Comparison of ENCODE assay signal across 18 cellular contexts in genomic region chr11:58968251-58968711, GRCh38. TPM values are rescaled to one million over a fixed set of nuclear protein-coding genes. Genes with fewer than 3 reads are reported as not detected.
DNase-seq lines count a peak whose midpoint lies in the region; TF ChIP-seq lines count a peak whose summit lies in the region.
"Had no signal": no experiment of that assay in that cellular context is flagged by ENCODE, and none has a peak within 500 bp of the region (broad histone marks: within the 10 kb centered on the region; RNA-seq: fewer than 3 reads in every experiment).

No MANE protein-coding gene starts in this region.

- DNase-seq in H7 (peak; percentile 27), NCI-H774 (lab: John Stamatoyannopoulos, UW) (peak; percentile 70), fibroblast of the aortic adventitia (ENCODE audit: low read depth) (peak; percentile 11), posterior cingulate gyrus (peak in 6 of 10 donors; percentile 2 to 87 (median 52)), brain microvascular endothelial cell (no peak), activated gamma-delta T cell treated with Interleukin-2 at 50 U/mL for 16 hours (no peak), GM19240 (ENCODE audit: insufficient read length, low spot score) (no peak)
- DNase-seq: activated CD4-positive, alpha-beta T cell treated with anti-CD3 and anti-CD28 coated beads, Interleukin-2, amount 10 ng/mL, durations not matched to agents 7 days and 5 days; effector memory CD8-positive, alpha-beta T cell; PC-9 had no signal

- H3K4me3 ChIP-seq in H7 (ENCODE audit: insufficient read depth, low read depth, low read length) = peak overlapping the region; percentile 5; the same call in 1 of the 2 replicates
- H3K4me3 ChIP-seq in fibroblast of the aortic adventitia (ENCODE audit: low read depth, low read length) = peak overlapping the region; percentile 1
- H3K4me3 ChIP-seq in brain microvascular endothelial cell (ENCODE audit: low read depth, low read length) = no peak overlapping the region
- H3K4me3 ChIP-seq: ascending aorta, HAP-1, PC-9, skin epidermis had no signal

- intact Hi-C loops in posterior cingulate gyrus (cut with DNase I) = no loop called here

- in situ Hi-C loops in brain microvascular endothelial cell (cut with HindIII; ENCODE audit: low pct_ligation_motif_present, low sequenced_read_pairs) = no loop called here

- H3K27me3 ChIP-seq in H7 (ENCODE audit: control insufficient read depth, insufficient read depth, low read length) = peaks cover 8% of the 10 kb centered on the region; the same call in 1 of the 2 replicates
- no peaks in the 10 kb centered on the region for H3K27me3 ChIP-seq in brain microvascular endothelial cell (replicated peaks)
- H3K27me3 ChIP-seq: ascending aorta had no signal

- H3K36me3 ChIP-seq in H7 (replicated peaks; ENCODE audit: control insufficient read depth, insufficient read depth, low read length) = no peaks in the 10 kb centered on the region
- H3K36me3 ChIP-seq in brain microvascular endothelial cell (replicated peaks) = no peaks in the 10 kb centered on the region
- H3K36me3 ChIP-seq: ascending aorta, HAP-1 had no signal

- TF ChIP-seq CTCF in fibroblast of the aortic adventitia (IDR thresholded peaks at IDR 0.05; ENCODE audit: insufficient read depth, low read length) = no peak
- no peak for TF ChIP-seq CTCF in brain microvascular endothelial cell (IDR thresholded peaks at IDR 0.05; ENCODE audit: low read depth, low read length, missing control alignments)

- no peak overlapping the region for H3K27ac ChIP-seq in brain microvascular endothelial cell
- H3K27ac ChIP-seq: ascending aorta, PC-9, skin epidermis had no signal

RNA-seq across cellular contexts. Expression of gene GLYATL1, which starts 29.0 kb away (rescaled TPM):
- 3.8 and 9.7 TPM in 2 replicates for total RNA-seq in H7 (2014; rRNA removed; shearing (Covaris generic))
- total RNA-seq in fibroblast of the aortic adventitia (ENCODE audit: low replicate concordance) = 2.9 TPM in 1 of 2 replicates, not detected in the other
- total RNA-seq: activated CD4-positive, alpha-beta T cell treated with anti-CD3 and anti-CD28 coated beads, Interleukin-2, amount 10 ng/mL, durations not matched to agents 7 days and 5 days; activated T-helper 17 cell treated with anti-CD3 and anti-CD28 coated beads, Interleukin-2, amount 50 U/mL, for 72 hours; glomerular endothelial cell; natural killer cell treated with Interleukin-12 subunit alpha and Interleukin-12 subunit beta and Interleukin-15 and Interleukin-18, amount 100 ng/mL, for 72 hours; NCI-H460; PC-9; T-helper 2 cell treated with Interferon-gamma antibody and Interleukin-4, amounts not matched to agents 100 ng/mL and 5 ng/mL, for 36 hours had no signal

Comparison
In these comparisons a context has a peak if more than half of its experiments do, and no peak if none do; other contexts are left out.
1. DNase-seq: peak in H7 (single experiment), NCI-H774 (single experiment), fibroblast of the aortic adventitia (single experiment) and posterior cingulate gyrus (6 of 10); none in brain microvascular endothelial cell (single experiment), activated gamma-delta T cell treated with Interleukin-2 at 50 U/mL for 16 hours (single experiment) and GM19240 (single experiment).